ENCODE assay signal across 8 cellular contexts in genomic region chr9:98536542-98537173, GRCh38.
DNase-seq lines count a peak whose midpoint lies in the region; ATAC-seq, FAIRE-seq and TF ChIP-seq lines count a peak whose summit lies in the region.

No MANE protein-coding gene starts in this region.

- DNase-seq in AML-193 (lab: John Stamatoyannopoulos, UW) (peak; percentile 13 to 17), RPMI8226 (peak; percentile 41), iPS DF 19.7 (ENCODE audit: low read depth, low spot score) (peak; percentile 42), SK-N-DZ (ENCODE audit: low spot score) (no peak), activated gamma-delta T cell (lab: John Stamatoyannopoulos, UW) (no peak), D721Med (ENCODE audit: insufficient read length, low spot score) (no peak)

- ATAC-seq in GM18867 (IDR thresholded peaks at IDR 0.05; ENCODE audit: unreplicated experiment) (peak; percentile 47), HG03378 (IDR thresholded peaks at IDR 0.05; ENCODE audit: unreplicated experiment) (no peak)

- no peak for TF ChIP-seq CTCF in D721Med (IDR thresholded peaks at IDR 0.05; ENCODE audit: insufficient read depth, missing control alignments)

- FAIRE-seq in D721Med (lab: Jason Lieb, UNC), result no peak

Comparison
In these comparisons a context has a peak if more than half of its experiments do, and no peak if none do; other contexts are left out.
1. DNase-seq: peak in AML-193 (2 of 2), RPMI8226 (single experiment) and iPS DF 19.7 (single experiment); none in SK-N-DZ (single experiment), activated gamma-delta T cell (single experiment) and D721Med (single experiment).